Comparison of ENCODE assay signal across 13 cellular contexts in genomic region chr22:38098410-38099249, GRCh38. TPM values are rescaled to one million over a fixed set of nuclear protein-coding genes. Genes with fewer than 3 reads are reported as not detected.
DNase-seq lines count a peak whose midpoint lies in the region; ATAC-seq, FAIRE-seq and TF ChIP-seq lines count a peak whose summit lies in the region.
"Had no signal": no experiment of that assay in that cellular context is flagged by ENCODE, and none has a peak within 500 bp of the region (broad histone marks: within the 10 kb centered on the region; RNA-seq: fewer than 3 reads in every experiment).

No MANE protein-coding gene starts in this region.

- DNase-seq in Right ventricle myocardium inferior (ENCODE audit: missing footprints) (peak; percentile 9), right atrium auricular region (ENCODE audit: low spot score) (no peak), coronary artery (ENCODE audit: low spot score) (no peak), left lung (peak in 1 of 2 donors; percentile 31), urothelium cell line (ENCODE audit: low spot score) (no peak), vagina (ENCODE audit: extremely low spot score in 2 of 2) (no peak), NCI-H128 (lab: John Stamatoyannopoulos, UW; ENCODE audit: unreplicated experiment) (no peak), occipital lobe (lab: John Stamatoyannopoulos, UW) (no peak)
- DNase-seq: activated CD4-positive, alpha-beta T cell treated with anti-CD3 and anti-CD28 coated beads for 48 hours; activated T-cell treated with anti-CD3 and anti-CD28 coated beads, Interleukin-2, amount 50 U/mL, for 4 hours; MG63 had no signal

- H3K36me3 ChIP-seq in right atrium auricular region (no peaks in the 10 kb centered on the region), left lung (no peaks in the 10 kb centered on the region), vagina (no peaks in the 10 kb centered on the region)
- H3K36me3 ChIP-seq: MG63 had no signal

- H3K27me3 ChIP-seq in right atrium auricular region (no peaks in the 10 kb centered on the region), left lung (no peaks in the 10 kb centered on the region), vagina (no peaks in the 10 kb centered on the region)
- H3K27me3 ChIP-seq: MG63 had no signal

- H3K9me3 ChIP-seq in right atrium auricular region, result no peaks in the 10 kb centered on the region
- no peaks in the 10 kb centered on the region for H3K9me3 ChIP-seq in left lung
- no peaks in the 10 kb centered on the region for H3K9me3 ChIP-seq in vagina
- H3K9me3 ChIP-seq: MG63 had no signal

- H3K4me1 ChIP-seq in right atrium auricular region (peaks cover 0 to 14% of the 10 kb centered on the region in 2 donors), left lung (no peaks in the 10 kb centered on the region), vagina (no peaks in the 10 kb centered on the region)

- H3K27ac ChIP-seq in right atrium auricular region (no peak overlapping the region), coronary artery (peak overlapping the region; percentile 28 to 63), left lung (no peak overlapping the region), vagina (no peak overlapping the region)

- no peak overlapping the region for H3K4me3 ChIP-seq in right atrium auricular region
- H3K4me3 ChIP-seq in coronary artery, result no peak overlapping the region
- no peak overlapping the region for H3K4me3 ChIP-seq in left lung
- H3K4me3 ChIP-seq in vagina, result no peak overlapping the region
- H3K4me3 ChIP-seq: MG63 had no signal

- intact Hi-C loops in Right ventricle myocardium inferior (cut with DNase I), result no loop called here
- intact Hi-C loops in left lung (cut with DNase I), result no loop called here
- intact Hi-C loops in vagina (cut with DNase I), result no loop called here

- TF ChIP-seq CTCF in right atrium auricular region (IDR thresholded peaks at IDR 0.05), result no peak
- TF ChIP-seq CTCF in coronary artery (IDR thresholded peaks at IDR 0.05), result no peak
- no peak for TF ChIP-seq CTCF in left lung (IDR thresholded peaks at IDR 0.05)
- TF ChIP-seq CTCF in vagina (IDR thresholded peaks at IDR 0.05), result no peak

- ATAC-seq in Right ventricle myocardium inferior, result no peak
- ATAC-seq in left lung, result peak; percentile 17
- ATAC-seq: activated T-cell treated with anti-CD3 and anti-CD28 coated beads, Interleukin-2, amount 50 U/mL, for 4 hours had no signal

- peak; percentile 53 for FAIRE-seq in urothelium cell line (lab: Jason Lieb, UNC)
- FAIRE-seq: endometrium had no signal

- no peak for TF ChIP-seq POLR2A in vagina (IDR thresholded peaks at IDR 0.05)

RNA-seq across cellular contexts. Expression of gene BAIAP2L2, which starts 11.9 kb away (rescaled TPM):
- total RNA-seq in Right ventricle myocardium inferior (0.30 TPM), right atrium auricular region (under 1 TPM in 1 of 2 donors, not detected in 1; 0.63 TPM), left lung (under 1 TPM; 0.34 to 0.35 TPM), vagina (not detected), occipital lobe (not detected)
- total RNA-seq: skeletal muscle tissue had no signal

RNA-seq across cellular contexts. Expression of gene SLC16A8, which starts 14.6 kb away (rescaled TPM):
- total RNA-seq in Right ventricle myocardium inferior, result not detected
- total RNA-seq in right atrium auricular region, result under 1 TPM in 1 of 2 donors, not detected in 1; 0.28 TPM
- total RNA-seq in left lung, result under 1 TPM; 0.38 to 0.45 TPM
- total RNA-seq in vagina, result 0.98 TPM
- 0.16 TPM for total RNA-seq in occipital lobe
- total RNA-seq: activated T-cell treated with anti-CD3 and anti-CD28 coated beads, Interleukin-2, amount 50 U/mL, for 4 hours had no signal

RNA-seq across cellular contexts. Expression of gene PICK1, which starts 41.4 kb away (rescaled TPM):
- 20.9 TPM for total RNA-seq in Right ventricle myocardium inferior
- 10 to 100 TPM; 33.1 to 36.0 TPM for total RNA-seq in right atrium auricular region
- 10 to 100 TPM; 30.9 to 39.5 TPM for total RNA-seq in left lung
- 21.1 TPM for total RNA-seq in vagina
- 22.0 TPM for total RNA-seq in occipital lobe

Comparison
In these comparisons a context has a peak if more than half of its experiments do, and no peak if none do; other contexts are left out.
1. H3K27ac ChIP-seq: peak in coronary artery (2 of 2); none in right atrium auricular region (0 of 2), left lung (0 of 2) and vagina (single experiment).